In the genomic region with DNA sequence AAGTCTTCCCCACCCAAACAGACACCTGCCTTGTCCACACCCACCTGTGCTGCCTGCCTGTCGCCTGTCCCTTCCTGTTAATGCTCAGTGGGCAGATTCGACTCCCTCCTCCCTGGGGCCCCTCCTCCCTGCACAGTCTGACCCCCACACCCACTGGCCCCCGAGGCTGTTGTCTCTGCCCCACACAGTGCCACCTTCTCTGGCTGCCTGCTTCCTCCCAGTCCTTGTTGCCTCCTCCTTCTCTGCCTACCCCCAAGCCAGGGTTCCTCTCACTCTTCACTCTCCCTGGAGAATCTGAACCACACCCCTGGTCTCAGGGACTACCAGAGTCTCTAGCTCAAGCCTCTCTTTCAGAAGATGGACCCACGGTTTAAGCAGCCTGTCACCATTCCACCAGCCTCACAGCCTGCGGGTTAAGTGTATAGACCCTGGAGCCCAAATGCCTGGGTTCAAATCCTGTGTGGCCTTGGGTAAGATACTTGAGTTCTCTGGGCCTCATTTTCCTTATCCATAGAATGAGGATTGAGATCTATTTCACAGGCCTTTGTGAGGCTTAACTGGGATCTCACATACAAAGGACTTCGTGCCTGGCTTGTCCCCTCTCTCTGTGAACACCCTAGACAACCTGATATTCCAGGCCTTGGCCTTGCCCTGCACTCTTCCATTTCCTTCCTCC, we compare ENCODE assay signal across 13 cellular contexts. TPM values are rescaled to one million over a fixed set of nuclear protein-coding genes. Genes with fewer than 3 reads are reported as not detected.
DNase-seq lines count a peak whose midpoint lies in the region; ATAC-seq and TF ChIP-seq lines count a peak whose summit lies in the region.
"Had no signal": no experiment of that assay in that cellular context is flagged by ENCODE, and none has a peak within 500 bp of the region (broad histone marks: within the 10 kb centered on the region; RNA-seq: fewer than 3 reads in every experiment).

No MANE protein-coding gene starts in this region.

- no peak for ATAC-seq in right cardiac atrium
- ATAC-seq in left ventricle myocardium superior, result no peak

- TF ChIP-seq POLR2A in esophagus muscularis mucosa (IDR thresholded peaks at IDR 0.05; ENCODE audit: low read depth) (no peak), erythroblast (IDR thresholded peaks at IDR 0.05; ENCODE audit: low read length) (no peak)

- no peaks in the 10 kb centered on the region for H3K27me3 ChIP-seq in right cardiac atrium (ENCODE audit: control insufficient read depth, insufficient read depth)
- peaks cover 0 to 4% (median 0%) of the 10 kb centered on the region in 4 donors for H3K27me3 ChIP-seq in esophagus muscularis mucosa
- H3K27me3 ChIP-seq in rectal smooth muscle tissue (ENCODE audit: control insufficient read depth, insufficient read depth, low read length), result peaks cover 5% of the 10 kb centered on the region

- no peak overlapping the region for H3K9ac ChIP-seq in rectal smooth muscle tissue (ENCODE audit: low read length)

- 69% methylated on average over 6 of the region's 6 CpGs for WGBS in right cardiac atrium
- whole genome bisulfite sequencing in esophagus muscularis mucosa, result 71% methylated on average over 6 of the region's 6 CpGs

- H3K27ac ChIP-seq in right cardiac atrium (ENCODE audit: low read length) (peak overlapping the region; percentile 9), esophagus muscularis mucosa (replicated peaks in 1 of 4) (peak overlapping the region; percentile 91 to 95 (median 93)), rectal smooth muscle tissue (ENCODE audit: low read depth, low read length) (peak overlapping the region; percentile 72)
- H3K27ac ChIP-seq: HL-60, WERI-Rb-1 had no signal

- H3K4me3 ChIP-seq in right cardiac atrium (ENCODE audit: low read length), result no peak overlapping the region
- no peak overlapping the region for H3K4me3 ChIP-seq in esophagus muscularis mucosa
- H3K4me3 ChIP-seq in rectal smooth muscle tissue (ENCODE audit: low read length), result no peak overlapping the region
- H3K4me3 ChIP-seq: gastrocnemius medialis had no signal

- no peak for TF ChIP-seq CTCF in esophagus muscularis mucosa (IDR thresholded peaks at IDR 0.05)

- intact Hi-C loops in right cardiac atrium (cut with DNase I), result loop anchor here in 1 of 4 donors (5.0 to 10.0 kb wide), 2 partner anchors 63 to 240 kb away; no protein-coding TSS in a partner anchor
- intact Hi-C loops in left ventricle myocardium superior (cut with micrococcal nuclease), result loop anchor here (5.0 kb wide), 1 partner anchor 63 kb away; no protein-coding TSS in a partner anchor
- intact Hi-C loops in esophagus muscularis mucosa (cut with DNase I), result no loop called here

- H3K36me3 ChIP-seq in esophagus muscularis mucosa (no peaks in the 10 kb centered on the region), rectal smooth muscle tissue (ENCODE audit: control insufficient read depth, insufficient read depth, low read length) (no peaks in the 10 kb centered on the region)
- H3K36me3 ChIP-seq: gastrocnemius medialis, WERI-Rb-1 had no signal

- no peak for DNase-seq in right cardiac atrium
- DNase-seq in left ventricle myocardium superior, result no peak
- no peak for DNase-seq in esophagus muscularis mucosa (ENCODE audit: extremely low spot score)
- DNase-seq in erythroblast (lab: John Stamatoyannopoulos, UW), result no peak
- DNase-seq in DMS79 treated with DMSO at 0.1 percent for 48 hours (lab: John Stamatoyannopoulos, UW), result no peak
- no peak for DNase-seq in AML-193 (lab: John Stamatoyannopoulos, UW)
- DNase-seq in superior temporal gyrus (ENCODE audit: extremely low spot score), result no peak
- DNase-seq: KG1 had no signal

- no peaks in the 10 kb centered on the region for H3K9me3 ChIP-seq in right cardiac atrium (ENCODE audit: control insufficient read depth, low read length)
- H3K9me3 ChIP-seq in esophagus muscularis mucosa, result no peaks in the 10 kb centered on the region
- H3K9me3 ChIP-seq: gastrocnemius medialis had no signal

- H3K4me1 ChIP-seq in right cardiac atrium (ENCODE audit: control insufficient read depth, insufficient read depth, low read length) (peaks cover 12% of the 10 kb centered on the region), esophagus muscularis mucosa (peaks cover 72 to 98% (median 88%) of the 10 kb centered on the region in 4 donors), rectal smooth muscle tissue (ENCODE audit: control insufficient read depth, insufficient read depth, low read length) (peaks cover 51% of the 10 kb centered on the region)

- no peak for TF ChIP-seq EP300 in esophagus muscularis mucosa (IDR thresholded peaks at IDR 0.05)

RNA-seq across cellular contexts. Expression of a gene that starts 3.8 kb away (rescaled TPM):
- total RNA-seq in right cardiac atrium (10 to 100 TPM; 61.8 to 96.9 (median 77.4) TPM), left ventricle myocardium superior (70.3 TPM), esophagus muscularis mucosa (100 to 1,000 TPM in 2 of 4 donors, 10 to 100 TPM in 2; 58.6 to 150 (median 104) TPM)
- polyA plus RNA-seq in right cardiac atrium, result 40.7 TPM
- polyA plus RNA-seq: immature natural killer cell had no signal

Comparison
In these comparisons a context has a peak if more than half of its experiments do, and no peak if none do; other contexts are left out.
1. H3K27ac ChIP-seq: peak in every context shown above with its lines; median percentile 93 in esophagus muscularis mucosa; 72 in rectal smooth muscle tissue; 9 in right cardiac atrium.